8 cellular contexts compared by ENCODE assay signal in genomic region chr5:86617756-86618577, GRCh38. TPM values are rescaled to one million over a fixed set of nuclear protein-coding genes. Genes with fewer than 3 reads are reported as not detected.
A peak's percentile ranks its signal among the peaks of the same experiment; 100 is the strongest.
DNase-seq lines count a peak whose midpoint lies in the region; ATAC-seq, FAIRE-seq and TF ChIP-seq lines count a peak whose summit lies in the region.

TSS of gene COX7C (plus strand) at chr5:86617941. CDS start at chr5:86618056, 115 bp downstream.

- H3K4ac ChIP-seq in H1 (replicated peaks; ENCODE audit: insufficient read length, low read depth, low read length): peak within 1 kb of the TSS; percentile 98

- H3K18ac ChIP-seq in H1 (ENCODE audit: extremely low read depth, low read length): peak within 1 kb of the TSS; percentile 100

- H3K9ac ChIP-seq in NT2/D1 (ENCODE audit: insufficient read length, low read depth) (peak within 1 kb of the TSS; percentile 91), H1 (replicated peaks in 1 of 4; ENCODE audit: extremely low read depth in 1 of 4, low read depth in 3 of 4, low read length in 3 of 4) (peak within 1 kb of the TSS; percentile 86 to 99 (median 96))

- H3K4me2 ChIP-seq in H1 (ENCODE audit: insufficient read depth in 1 of 2, low read depth in 2 of 2, low read length in 2 of 2): peak within 1 kb of the TSS; percentile 75 to 93

- CTCF ChIA-PET in activated CD8-positive, alpha-beta memory T cell treated with anti-CD3 and anti-CD28 coated beads, Interleukin-2, amount 10 ng/mL, durations not matched to agents 7 days and 5 days (lab: Charles Lee): no interaction called here
- CTCF ChIA-PET in H1 (lab: Charles Lee; ENCODE audit: partially characterized antibody): no interaction called here

- no peaks in the 10 kb centered on the region for H3K79me1 ChIP-seq in H1 (ENCODE audit: low read depth, low read length)

- peak within 1 kb of the TSS; percentile 95 for H2AK5ac ChIP-seq in H1 (ENCODE audit: low read depth, low read length)

- peak within 1 kb of the TSS; percentile 56 for H2BK20ac ChIP-seq in H1 (ENCODE audit: low read length)

- peak within 1 kb of the TSS; percentile 86 for H2AFZ ChIP-seq in H1 (ENCODE audit: low read length)

- H2BK12ac ChIP-seq in H1 (ENCODE audit: low read depth, low read length): peak within 1 kb of the TSS; percentile 91

- 0 out of 3 replicates have a peak, but pooled peaks of 1 of the 2 experiments have one; percentile 55 for TF ChIP-seq EP300 in H1 (IDR thresholded peaks at IDR 0.05; ENCODE audit: borderline replicate concordance in 1 of 2, low read depth in 2 of 2, low read length in 2 of 2)

- peaks cover 13% of the 10 kb centered on the region for H3K27me3 Mint-ChIP-seq in activated CD8-positive, alpha-beta memory T cell treated with anti-CD3 and anti-CD28 coated beads, Interleukin-2, amount 10 ng/mL, durations not matched to agents 7 days and 5 days
- peaks cover 5% of the 10 kb centered on the region for H3K27me3 Mint-ChIP-seq in memory B cell

- peaks cover 26% of the 10 kb centered on the region for H3K36me3 ChIP-seq in NT2/D1 (ENCODE audit: insufficient read depth, insufficient read length, low read length)
- peaks cover 13 to 42% (median 25%) of the 10 kb centered on the region in 4 experiments for H3K36me3 ChIP-seq in H1 (ENCODE audit: control insufficient read depth in 2 of 4, insufficient read depth in 4 of 4, low read length in 3 of 4)

- peak; percentile 99 for FAIRE-seq in H1 (lab: Jason Lieb, UNC)

- peak within 1 kb of the TSS; percentile 98 for H3K56ac ChIP-seq in H1 (replicated peaks; ENCODE audit: insufficient read length, low read depth, low read length)

- peak within 1 kb of the TSS; percentile 66 for H2BK120ac ChIP-seq in H1 (replicated peaks; ENCODE audit: low read depth, low read length)

- ATAC-seq in GM21381 (IDR thresholded peaks at IDR 0.05; ENCODE audit: unreplicated experiment) (peak; percentile 97), memory B cell (ENCODE audit: low read depth) (peak; percentile 92)
- ATAC-seq in activated CD8-positive, alpha-beta memory T cell treated with anti-CD3 and anti-CD28 coated beads, Interleukin-2, amount 10 ng/mL, durations not matched to agents 7 days and 5 days: peak; percentile 96

- WGBS in H1 (ENCODE audit: extremely low coverage in 1 of 2, insufficient coverage in 1 of 2, insufficient read length in 1 of 2, insufficient replicate concordance in 2 of 2, low coverage in 1 of 2, low lambda C conversion rate in 2 of 2, missing lambda C conversion rate in 1 of 2), 2 experiments: 2% methylated on average over 40 of the region's 41 CpGs; no CpG with 5 or more reads in 1 of the 2 experiments

- H4K91ac ChIP-seq in H1 (replicated peaks; ENCODE audit: insufficient read length, low read length): peak within 1 kb of the TSS; percentile 98

- peak within 1 kb of the TSS; percentile 58 for H3K14ac ChIP-seq in H1 (ENCODE audit: insufficient read length)

- H3K79me2 ChIP-seq in H1 (ENCODE audit: control insufficient read depth in 1 of 2, insufficient read depth in 2 of 2, low read length in 2 of 2): peaks cover 4 to 24% of the 10 kb centered on the region in 2 experiments; a peak in 3 of 4 replicates

- H4K8ac ChIP-seq in H1 (ENCODE audit: extremely low read depth, insufficient read depth, low read length): peak within 1 kb of the TSS; percentile 99; the same call in 1 of the 2 replicates

- peak; percentile 69 to 94 for TF ChIP-seq POLR2A in H1 (IDR thresholded peaks at IDR 0.05; ENCODE audit: control extremely low read depth in 1 of 2, low read depth in 2 of 2, low read length in 2 of 2)

- H3K9me3 ChIP-seq in NT2/D1 (ENCODE audit: insufficient read depth, low read length) (no peaks in the 10 kb centered on the region), H1 (ENCODE audit: insufficient read depth in 2 of 2, low read depth in 1 of 2, low read length in 1 of 2) (no peaks in the 10 kb centered on the region)

- TF ChIP-seq CTCF in H1 (IDR thresholded peaks at IDR 0.05; ENCODE audit: control extremely low read depth in 1 of 3, insufficient read depth in 1 of 3, low read depth in 1 of 3, low read length in 3 of 3): peak in 1 of 3 experiments; percentile 3; a peak in 1 of 4 replicates

- H3K4me1 Mint-ChIP-seq in activated CD8-positive, alpha-beta memory T cell treated with anti-CD3 and anti-CD28 coated beads, Interleukin-2, amount 10 ng/mL, durations not matched to agents 7 days and 5 days: peaks cover 23% of the 10 kb centered on the region
- peaks cover 7% of the 10 kb centered on the region for H3K4me1 Mint-ChIP-seq in memory B cell

- no peak within 1 kb of the TSS for H3K23ac ChIP-seq in H1 (ENCODE audit: insufficient read length)

- peak within 1 kb of the TSS; percentile 97 for H2BK5ac ChIP-seq in H1 (ENCODE audit: low read depth, low read length)

- POLR2A ChIA-PET in H1 (lab: Charles Lee; ENCODE audit: partially characterized antibody): interaction anchor here (0.7 to 11.5 kb wide), 13 partner anchors 8 to 799 kb away, joined by 3 to 138 read pairs (median 4); no protein-coding TSS in a partner anchor

- H4K20me1 ChIP-seq in H1 (replicated peaks in 1 of 2; ENCODE audit: control insufficient read depth in 1 of 2, insufficient read depth in 2 of 2, low read length in 2 of 2): no peaks in the 10 kb centered on the region

- no peaks in the 10 kb centered on the region; the same call in 1 of the 2 replicates for H3K23me2 ChIP-seq in H1 (ENCODE audit: low read depth, low read length)

- H3K27me3 ChIP-seq in NT2/D1 (ENCODE audit: insufficient read depth, insufficient read length) (no peaks in the 10 kb centered on the region), H1 (replicated peaks in 1 of 4; ENCODE audit: control insufficient read depth in 3 of 4, extremely low read depth in 1 of 4, insufficient read depth in 3 of 4, low read length in 3 of 4) (no peaks in the 10 kb centered on the region)

- H3K36me3 Mint-ChIP-seq in activated CD8-positive, alpha-beta memory T cell treated with anti-CD3 and anti-CD28 coated beads, Interleukin-2, amount 10 ng/mL, durations not matched to agents 7 days and 5 days: peaks cover 41% of the 10 kb centered on the region
- peaks cover 16% of the 10 kb centered on the region for H3K36me3 Mint-ChIP-seq in memory B cell

- peak within 1 kb of the TSS; percentile 99 for H4K5ac ChIP-seq in H1 (ENCODE audit: insufficient read length, low read depth, low read length)

- H3K4me3 ChIP-seq in NT2/D1 (ENCODE audit: insufficient read length, low read depth): peak within 1 kb of the TSS; percentile 92
- H3K4me3 ChIP-seq in H1 (ENCODE audit: extremely low read depth in 1 of 4, insufficient read depth in 2 of 4, low read depth in 3 of 4, low read length in 4 of 4): peak within 1 kb of the TSS; percentile 88 to 99 (median 99)

- H3K4me1 ChIP-seq in NT2/D1 (ENCODE audit: insufficient read depth, insufficient read length) (no peaks in the 10 kb centered on the region), H1 (replicated peaks in 1 of 4; ENCODE audit: control insufficient read depth in 3 of 4, insufficient read depth in 4 of 4, low read length in 3 of 4) (peaks cover 0 to 13% (median 0%) of the 10 kb centered on the region in 4 experiments; a peak in 1 of 7 replicates)

- DNase-seq in COR-L47 (lab: John Stamatoyannopoulos, UW) (peak; percentile 97), HUDEP-2 (lab: John Stamatoyannopoulos, UW; ENCODE audit: unreplicated experiment in 76 of 76) (peak in 75 of 76 experiments; percentile 22 to 96 (median 88)), NT2/D1 (ENCODE audit: low read depth, low spot score) (peak; percentile 90), H1 (ENCODE audit: low read depth in 1 of 2, low spot score in 2 of 2) (peak; percentile 87), memory B cell (ENCODE audit: low spot score in 2 of 2) (peak; percentile 88 to 93)
- DNase-seq in activated CD8-positive, alpha-beta memory T cell treated with anti-CD3 and anti-CD28 coated beads, Interleukin-2, amount 10 ng/mL, durations not matched to agents 7 days and 5 days: peak; percentile 96
- DNase-seq in stimulated activated CD8-positive, alpha-beta memory T cell treated with anti-CD3 and anti-CD28 coated beads, Interleukin-12 subunit alpha, Interleukin-12 subunit beta, amount 100 ng/mL, for 24 hours (ENCODE audit: extremely low read depth): peak; percentile 73

- H3K4me3 Mint-ChIP-seq in activated CD8-positive, alpha-beta memory T cell treated with anti-CD3 and anti-CD28 coated beads, Interleukin-2, amount 10 ng/mL, durations not matched to agents 7 days and 5 days: peak within 1 kb of the TSS; percentile 99
- H3K4me3 Mint-ChIP-seq in memory B cell: peak within 1 kb of the TSS; percentile 98

- H3K27ac Mint-ChIP-seq in activated CD8-positive, alpha-beta memory T cell treated with anti-CD3 and anti-CD28 coated beads, Interleukin-2, amount 10 ng/mL, durations not matched to agents 7 days and 5 days: peak within 1 kb of the TSS; percentile 97
- H3K27ac Mint-ChIP-seq in memory B cell: peak within 1 kb of the TSS; percentile 97

- no peak for TF ChIP-seq RAD21 in H1 (IDR thresholded peaks at IDR 0.05 in 1 of 2, conservative IDR thresholded peaks at IDR 0.05 in 1 of 2; ENCODE audit: low read depth in 2 of 2, low read length in 2 of 2)

- H2BK15ac ChIP-seq in H1 (ENCODE audit: low read length): no peak within 1 kb of the TSS

- H3K9me3 Mint-ChIP-seq in activated CD8-positive, alpha-beta memory T cell treated with anti-CD3 and anti-CD28 coated beads, Interleukin-2, amount 10 ng/mL, durations not matched to agents 7 days and 5 days (ENCODE audit: low read depth): peaks cover 2% of the 10 kb centered on the region
- H3K9me3 Mint-ChIP-seq in memory B cell: peaks cover 1% of the 10 kb centered on the region

- peak within 1 kb of the TSS; percentile 97 for H3K27ac ChIP-seq in H1 (ENCODE audit: low read depth, low read length)

TF ChIP-seq in H1, 55 proteins besides CTCF, POLR2A, EP300 and RAD21 (continues in another document):
- no peak for TF ChIP-seq RBBP5 (IDR thresholded peaks at IDR 0.05; ENCODE audit: borderline replicate concordance, low read depth, low read length)
- TF ChIP-seq GABPA (IDR thresholded peaks at IDR 0.05; ENCODE audit: borderline replicate concordance, insufficient read depth, low read length): peak; percentile 73; the same call in 1 of the 2 replicates
- TF ChIP-seq CBX8 (IDR thresholded peaks at IDR 0.05; ENCODE audit: borderline replicate concordance, low read depth, low read length): no peak
- TF ChIP-seq RFX5 (IDR thresholded peaks at IDR 0.05; ENCODE audit: borderline replicate concordance, low read depth, low read length): no peak

RNA-seq across cellular contexts. Expression of gene COX7C, which starts in this region (rescaled TPM):
- total RNA-seq in activated CD8-positive, alpha-beta memory T cell treated with anti-CD3 and anti-CD28 coated beads, Interleukin-2, amount 10 ng/mL, durations not matched to agents 7 days and 5 days: 100 to 1,000 TPM; 350 to 432 TPM
- 1,035 and 1,059 TPM in 2 replicates for total RNA-seq in H1 (2021; fragmentation: NEBNext Ultra II Directional; extraction: Animal tissue kit (Norgen Biotek cat#: 25700))
- polyA plus RNA-seq in H1 (2011; rRNA removed): 837 and 1,207 TPM in 2 replicates
- polyA plus RNA-seq in H1 (2011; cell fraction: cytosol; rRNA removed): 1,169 TPM
- polyA plus RNA-seq in H1 (2011; cell fraction: nucleus; rRNA removed): 263 TPM
- 2,003 to 2,565 TPM (median 2,368 TPM) in 4 replicates for polyA plus RNA-seq in H1 (2012, experiment 1 of 2)
- 13,884 TPM for polyA plus RNA-seq in H1 (2012, experiment 2 of 2)
- 2,670 TPM for polyA plus RNA-seq in H1 (2013, experiment 1 of 2)
- 2,657 TPM for polyA plus RNA-seq in H1 (2013, experiment 2 of 2)
- polyA minus RNA-seq in H1 (2011; rRNA and poly(A)+ RNA removed): 314 and 370 TPM in 2 replicates
- polyA minus RNA-seq in H1 (2011; cell fraction: cytosol; rRNA and poly(A)+ RNA removed): 148 TPM
- polyA minus RNA-seq in H1 (2011; cell fraction: nucleus; rRNA and poly(A)+ RNA removed): 146 TPM

Comparison
In these comparisons a context has a peak if more than half of its experiments do, and no peak if none do; other contexts are left out.
1. Peak in every context shown above with its lines: DNase-seq, ATAC-seq, H3K4me3 ChIP-seq and H3K27ac ChIP-seq.